In the genomic region with DNA sequence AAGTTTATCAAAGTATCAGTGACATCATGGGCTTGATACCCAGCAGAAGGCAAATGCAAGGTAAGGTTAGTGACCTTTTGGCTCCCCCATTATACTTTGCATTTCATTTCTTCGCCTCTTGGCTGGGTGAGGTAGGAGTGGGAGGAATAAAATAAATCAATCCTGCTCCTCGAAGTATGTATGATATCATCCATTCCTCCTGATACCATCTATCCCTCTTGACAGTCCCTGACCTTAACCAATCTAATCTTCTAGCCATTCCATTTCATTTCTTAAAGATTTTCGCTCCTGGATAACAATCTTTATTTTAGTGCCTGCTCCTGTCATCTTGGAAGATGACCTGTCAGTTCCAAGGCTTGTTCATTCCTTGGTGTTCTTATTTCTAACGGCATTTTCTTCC, we compare ENCODE assay signal across 3 cellular contexts.
"Had no signal": no experiment of that assay in that cellular context is flagged by ENCODE, and none has a peak within 500 bp of the region (broad histone marks: within the 10 kb centered on the region; RNA-seq: fewer than 3 reads in every experiment).

No MANE protein-coding gene starts in this region.

- DNase-seq: GDM1, GF-D8 had no signal

- H3K4me3 ChIP-seq: GM12878 had no signal

- ATAC-seq: GM12878 had no signal
